Comparison of ENCODE assay signal across 18 cellular contexts in the genomic region with DNA sequence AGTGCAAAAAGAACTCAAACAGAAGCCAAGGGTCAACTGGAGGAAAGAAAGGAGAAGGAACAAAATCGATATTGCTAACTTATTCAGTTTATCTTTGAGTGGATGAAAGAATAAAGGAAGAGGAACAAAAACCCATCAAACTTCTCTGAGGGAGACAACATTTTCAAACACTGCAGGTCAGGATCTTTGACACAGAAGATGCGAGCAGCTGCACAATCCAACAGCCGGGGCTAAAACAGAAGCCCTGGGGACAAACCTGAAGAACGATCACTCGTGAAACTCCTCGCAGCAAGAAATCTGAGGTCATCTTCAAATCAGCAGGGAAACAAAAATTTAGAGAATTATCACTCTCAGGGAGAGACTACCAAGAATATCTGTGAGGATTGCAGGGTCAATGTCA. TPM values are rescaled to one million over a fixed set of nuclear protein-coding genes. Genes with fewer than 3 reads are reported as not detected.
DNase-seq lines count a peak whose midpoint lies in the region; ATAC-seq, FAIRE-seq and TF ChIP-seq lines count a peak whose summit lies in the region.
"Had no signal": no experiment of that assay in that cellular context is flagged by ENCODE, and none has a peak within 500 bp of the region (broad histone marks: within the 10 kb centered on the region; RNA-seq: fewer than 3 reads in every experiment).

No MANE protein-coding gene starts in this region.

- intact Hi-C loops in CD14-positive monocyte (cut with micrococcal nuclease): no loop called here

- no peaks in the 10 kb centered on the region for H3K27me3 Mint-ChIP-seq in CD14-positive monocyte (ENCODE audit: low read depth in 3 of 3)
- H3K27me3 Mint-ChIP-seq in WTC11 (ENCODE audit: low read depth): no peaks in the 10 kb centered on the region
- H3K27me3 Mint-ChIP-seq in naive thymus-derived CD8-positive, alpha-beta T cell: no peaks in the 10 kb centered on the region

- no peak overlapping the region for H3K4me3 Mint-ChIP-seq in CD14-positive monocyte
- no peak overlapping the region for H3K4me3 Mint-ChIP-seq in WTC11
- peak overlapping the region in 1 of 10 donors; percentile 26 for H3K4me3 Mint-ChIP-seq in naive thymus-derived CD8-positive, alpha-beta T cell

- POLR2A ChIA-PET in WTC11 (lab: Charles Lee): no interaction called here
- POLR2A ChIA-PET in naive thymus-derived CD8-positive, alpha-beta T cell (lab: Charles Lee): no interaction called here

- H3K36me3 Mint-ChIP-seq in CD14-positive monocyte (peaks cover 16 to 26% of the 10 kb centered on the region in 2 donors), WTC11 (no peaks in the 10 kb centered on the region)
- H3K36me3 Mint-ChIP-seq in naive thymus-derived CD8-positive, alpha-beta T cell: peaks cover 0 to 23% (median 7%) of the 10 kb centered on the region in 3 donors

- no peak for ATAC-seq in WTC11
- no peak for ATAC-seq in naive thymus-derived CD8-positive, alpha-beta T cell
- ATAC-seq: foreskin keratinocyte, SK-N-SH treated with all-trans-retinoic acid at 6 μM for 48 hours had no signal

- H3K9me3 Mint-ChIP-seq in CD14-positive monocyte (no peaks in the 10 kb centered on the region), WTC11 (no peaks in the 10 kb centered on the region)
- no peaks in the 10 kb centered on the region for H3K9me3 Mint-ChIP-seq in naive thymus-derived CD8-positive, alpha-beta T cell

- DNase-seq in CD14-positive monocyte (ENCODE audit: low spot score): no peak
- no peak for DNase-seq in GM18507 (ENCODE audit: extremely low spot score, insufficient read length, low read depth)
- no peak for DNase-seq in WTC11 (ENCODE audit: low spot score)
- DNase-seq in naive thymus-derived CD8-positive, alpha-beta T cell: no peak
- no peak for DNase-seq in effector CD8-positive, alpha-beta T cell (lab: John Stamatoyannopoulos, UW)
- DNase-seq in NCI-H510A treated with DMSO at 0.1 percent for 48 hours (lab: John Stamatoyannopoulos, UW): no peak
- DNase-seq in amygdala (lab: John Stamatoyannopoulos, UW): no peak
- DNase-seq: activated CD4-positive, CD25-positive, alpha-beta regulatory T cell treated with anti-CD3 and anti-CD28 coated beads, Interleukin-2, amount 50 U/mL, for 72 hours; amniotic stem cell; DMS79 treated with DMSO at 0.1 percent for 48 hours; erythroblast; foreskin keratinocyte; hypothalamus; NCI-H1048; NCI-H2029; NCI-H446 treated with DMSO at 0.1 percent for 48 hours had no signal

- no peak for TF ChIP-seq CTCF in CD14-positive monocyte (IDR thresholded peaks at IDR 0.05)
- TF ChIP-seq CTCF in WTC11 (IDR thresholded peaks at IDR 0.05): no peak

- peaks cover 17% of the 10 kb centered on the region for H3K4me1 Mint-ChIP-seq in CD14-positive monocyte
- H3K4me1 Mint-ChIP-seq in WTC11: peaks cover 19% of the 10 kb centered on the region
- peaks cover 20 to 45% (median 36%) of the 10 kb centered on the region in 4 donors for H3K4me1 Mint-ChIP-seq in naive thymus-derived CD8-positive, alpha-beta T cell

- CTCF ChIA-PET in WTC11 (lab: Charles Lee): no interaction called here

- H3K27ac Mint-ChIP-seq in CD14-positive monocyte (peak overlapping the region in 6 of 7 donors; percentile 9 to 74 (median 39)), WTC11 (peak overlapping the region; percentile 51; the same call in 1 of the 2 replicates)
- H3K27ac Mint-ChIP-seq in naive thymus-derived CD8-positive, alpha-beta T cell: peak overlapping the region in 7 of 10 donors; percentile 4 to 76 (median 25)

- FAIRE-seq in GM18507 (lab: Jason Lieb, UNC): peak; percentile 18
- FAIRE-seq: islet of Langerhans had no signal

TF ChIP-seq in WTC11, 78 proteins besides CTCF, POLR2A, EP300 and RAD21:
- no peak for TF ChIP-seq NR3C1 (CRISPR knock-in tag; conservative IDR thresholded peaks at IDR 0.05; ENCODE audit: low read depth)
- TF ChIP-seq AR (CRISPR knock-in tag; IDR thresholded peaks at IDR 0.05): no peak
- TF ChIP-seq CREB1 (CRISPR knock-in tag; IDR thresholded peaks at IDR 0.05): no peak
- TF ChIP-seq, protein P1, sequence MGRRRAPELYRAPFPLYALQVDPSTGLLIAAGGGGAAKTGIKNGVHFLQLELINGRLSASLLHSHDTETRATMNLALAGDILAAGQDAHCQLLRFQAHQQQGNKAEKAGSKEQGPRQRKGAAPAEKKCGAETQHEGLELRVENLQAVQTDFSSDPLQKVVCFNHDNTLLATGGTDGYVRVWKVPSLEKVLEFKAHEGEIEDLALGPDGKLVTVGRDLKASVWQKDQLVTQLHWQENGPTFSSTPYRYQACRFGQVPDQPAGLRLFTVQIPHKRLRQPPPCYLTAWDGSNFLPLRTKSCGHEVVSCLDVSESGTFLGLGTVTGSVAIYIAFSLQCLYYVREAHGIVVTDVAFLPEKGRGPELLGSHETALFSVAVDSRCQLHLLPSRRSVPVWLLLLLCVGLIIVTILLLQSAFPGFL (CRISPR knock-in tag; IDR thresholded peaks at IDR 0.05; ENCODE audit: borderline replicate concordance): no peak
- TF ChIP-seq NR1H2 (CRISPR knock-in tag; IDR thresholded peaks at IDR 0.05): no peak
- TF ChIP-seq SOX15 (CRISPR knock-in tag; IDR thresholded peaks at IDR 0.05): no peak
- TF ChIP-seq NFYB (CRISPR knock-in tag; conservative IDR thresholded peaks at IDR 0.05; ENCODE audit: low read depth): no peak
- TF ChIP-seq ZNF396 (CRISPR knock-in tag; IDR thresholded peaks at IDR 0.05; ENCODE audit: borderline replicate concordance): no peak
- TF ChIP-seq RORB (CRISPR knock-in tag; IDR thresholded peaks at IDR 0.05): no peak
- TF ChIP-seq TP53 (CRISPR knock-in tag; IDR thresholded peaks at IDR 0.05): no peak
- TF ChIP-seq NFE2L1 (CRISPR knock-in tag; IDR thresholded peaks at IDR 0.05): no peak
- TF ChIP-seq MLX (CRISPR knock-in tag; IDR thresholded peaks at IDR 0.05): no peak
- TF ChIP-seq NFATC4 (CRISPR knock-in tag; IDR thresholded peaks at IDR 0.05): no peak
- no peak for TF ChIP-seq USF1 (CRISPR knock-in tag; IDR thresholded peaks at IDR 0.05)

RNA-seq across cellular contexts. Expression of gene SLC23A2, which starts 14.2 kb away (rescaled TPM):
- 1 to 10 TPM; 3.3 to 6.4 TPM for polyA plus RNA-seq in CD14-positive monocyte
- 10.7 to 14.5 TPM (median 12.0 TPM) in 3 replicates for total RNA-seq in WTC11 (2021)
- total RNA-seq in naive thymus-derived CD8-positive, alpha-beta T cell: 10 to 100 TPM; 19.8 to 24.3 TPM
- polyA plus RNA-seq in naive thymus-derived CD8-positive, alpha-beta T cell: 1 to 10 TPM; 5.6 to 8.1 (median 5.9) TPM
